19 cellular contexts compared by ENCODE assay signal in the genomic region with DNA sequence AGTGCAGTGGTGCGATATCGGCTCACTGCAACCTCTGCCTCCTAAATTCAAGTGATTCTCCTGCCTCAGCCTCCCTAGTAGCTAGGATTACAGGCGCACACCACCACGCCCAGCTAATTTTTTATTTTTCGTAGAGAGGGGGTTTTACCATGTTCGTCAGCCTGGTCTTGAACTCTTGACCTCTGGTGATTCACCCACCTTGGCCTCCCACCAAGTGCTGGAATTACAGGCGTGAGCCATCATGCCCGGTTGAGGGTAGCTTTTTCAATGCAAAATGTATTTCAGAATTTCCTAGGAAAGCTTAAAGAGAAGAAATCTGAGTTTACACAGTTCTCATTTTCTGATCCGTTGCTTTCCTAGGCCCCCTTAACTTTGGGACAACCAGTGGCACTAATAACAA. TPM values are rescaled to one million over a fixed set of nuclear protein-coding genes. Genes with fewer than 3 reads are reported as not detected.
DNase-seq lines count a peak whose midpoint lies in the region; ATAC-seq, FAIRE-seq and TF ChIP-seq lines count a peak whose summit lies in the region.
"Had no signal": no experiment of that assay in that cellular context is flagged by ENCODE, and none has a peak within 500 bp of the region (broad histone marks: within the 10 kb centered on the region; RNA-seq: fewer than 3 reads in every experiment).

No MANE protein-coding gene starts in this region.

- no peak overlapping the region for H3K18ac ChIP-seq in IMR-90 (ENCODE audit: low read depth, low read length)

- H3K4me3 Mint-ChIP-seq in activated CD4-positive, alpha-beta memory T cell treated with anti-CD3 and anti-CD28 coated beads for 36 hours = no peak overlapping the region
- H3K4me3 Mint-ChIP-seq: activated naive CD4-positive, alpha-beta T cell treated with anti-CD3 and anti-CD28 coated beads, Interleukin-2, amount 10 ng/mL, durations not matched to agents 7 days and 5 days; naive B cell had no signal

- H3K27ac ChIP-seq in A549 (peak overlapping the region in 1 of 2 experiments; percentile 71; a peak in 3 of 6 replicates), IMR-90 (ENCODE audit: insufficient read depth, low read length) (no peak overlapping the region), brain microvascular endothelial cell (peak overlapping the region; percentile 59), tibial nerve (no peak overlapping the region)
- H3K27ac ChIP-seq: epithelial cell of prostate, HL-60, left lung, suprapubic skin had no signal

- H3K4me2 ChIP-seq in A549 (0 out of 3 replicates have a peak overlapping the region, but pooled peaks have one; percentile 12), IMR-90 (ENCODE audit: low read depth, low read length) (no peak overlapping the region)

- H3K4me1 ChIP-seq in A549 (peaks cover 20% of the 10 kb centered on the region), IMR-90 (ENCODE audit: control insufficient read depth, insufficient read depth, low read length) (peaks cover 3% of the 10 kb centered on the region; the same call in 1 of the 2 replicates), tibial nerve (no peaks in the 10 kb centered on the region)
- H3K4me1 ChIP-seq: suprapubic skin had no signal

- WGBS in A549 (ENCODE audit: missing lambda C conversion rate) = 50% methylated on average over 9 of the region's 9 CpGs
- WGBS in IMR-90 (ENCODE audit: extremely low coverage in 2 of 2, insufficient read length in 1 of 2), 2 experiments = no CpG with 5 or more reads among the region's 9 CpGs
- WGBS in tibial nerve, 2 donors = 79 to 81% methylated on average over 9 of the region's 9 CpGs

- no peaks in the 10 kb centered on the region for H3K9me1 ChIP-seq in IMR-90 (ENCODE audit: insufficient read depth, low read length)

- no peak overlapping the region for H2BK15ac ChIP-seq in IMR-90 (ENCODE audit: low read depth, low read length)

- H2AFZ ChIP-seq in IMR-90 (replicated peaks; ENCODE audit: low read length, poor library complexity) = no peak overlapping the region

- no peak overlapping the region for H4K8ac ChIP-seq in IMR-90 (ENCODE audit: low read depth in 2 of 2, low read length in 2 of 2)

- no TSS peak for BruUV-seq in IMR-90 (replicated peaks; lab: Mats Ljungman, UMichigan)

- TF ChIP-seq POLR2A in A549 (IDR thresholded peaks at IDR 0.05; ENCODE audit: low read length) (no peak), IMR-90 (IDR thresholded peaks at IDR 0.05; ENCODE audit: low read depth, low read length) (no peak), tibial nerve (IDR thresholded peaks at IDR 0.05) (no peak)

- dilution Hi-C loops in IMR-90 (cut with HindIII; ENCODE audit: low sequenced_read_pairs, unreplicated experiment) = no loop called here

- H2BK120ac ChIP-seq in IMR-90 (ENCODE audit: low read depth, low read length) = no peak overlapping the region

- H3K9me3 ChIP-seq in A549 = no peaks in the 10 kb centered on the region
- no peaks in the 10 kb centered on the region for H3K9me3 ChIP-seq in IMR-90 (ENCODE audit: control insufficient read depth, insufficient read depth, low read length)
- no peaks in the 10 kb centered on the region for H3K9me3 ChIP-seq in tibial nerve
- H3K9me3 ChIP-seq: left lung, suprapubic skin had no signal

- CTCF ChIA-PET in A549 (lab: Yijun Ruan, JAX) (no interaction called here), IMR-90 (lab: Yijun Ruan, JAX) (interaction anchor here (1.9 kb wide), 1 partner anchor 16 kb away, joined by 4 read pairs; the partner anchor contains the start of gene BDP1)
- CTCF ChIA-PET in activated CD4-positive, alpha-beta memory T cell treated with anti-CD3 and anti-CD28 coated beads for 36 hours (lab: Charles Lee) = no interaction called here

- peaks cover 0 to 17% of the 10 kb centered on the region in 2 experiments; a peak in 3 of 4 replicates for H3K79me1 ChIP-seq in IMR-90 (ENCODE audit: low read depth in 1 of 2, low read length in 2 of 2)

- TF ChIP-seq RAD21 in A549 (conservative IDR thresholded peaks at IDR 0.05 in 1 of 2, IDR thresholded peaks at IDR 0.05 in 1 of 2) = no peak
- no peak for TF ChIP-seq RAD21 in IMR-90 (IDR thresholded peaks at IDR 0.05; ENCODE audit: low read length)

- no peak overlapping the region for H3K4me3 ChIP-seq in A549
- no peak overlapping the region for H3K4me3 ChIP-seq in IMR-90 (ENCODE audit: insufficient read depth, low read depth, low read length)
- no peak overlapping the region for H3K4me3 ChIP-seq in brain microvascular endothelial cell (ENCODE audit: low read depth, low read length)
- H3K4me3 ChIP-seq in tibial nerve = no peak overlapping the region
- H3K4me3 ChIP-seq: left lung, suprapubic skin had no signal

- no peak overlapping the region for H3K56ac ChIP-seq in IMR-90 (ENCODE audit: extremely low read depth, insufficient read depth, low read length)

- H3K14ac ChIP-seq in IMR-90 (replicated peaks; ENCODE audit: low read depth, low read length) = no peak overlapping the region

- intact Hi-C loops in IMR-90 (cut with micrococcal nuclease) = no loop called here
- intact Hi-C loops in activated CD4-positive, alpha-beta memory T cell treated with anti-CD3 and anti-CD28 coated beads for 36 hours (cut with micrococcal nuclease) = loop anchor here (10.0 kb wide), 1 partner anchor 284 kb away; no protein-coding TSS in a partner anchor

- no peak overlapping the region for H3K9ac ChIP-seq in IMR-90 (ENCODE audit: low read depth, low read length)

- H3K4ac ChIP-seq in IMR-90 (ENCODE audit: low read depth, low read length) = no peak overlapping the region

- no peak overlapping the region for H3K23ac ChIP-seq in IMR-90 (ENCODE audit: low read depth, low read length)

- H2BK5ac ChIP-seq in IMR-90 (ENCODE audit: low read depth, low read length, poor library complexity, severe bottlenecking) = no peak overlapping the region

- no peaks in the 10 kb centered on the region for H3K27me3 Mint-ChIP-seq in activated CD4-positive, alpha-beta memory T cell treated with anti-CD3 and anti-CD28 coated beads for 36 hours
- H3K27me3 Mint-ChIP-seq: activated naive CD4-positive, alpha-beta T cell treated with anti-CD3 and anti-CD28 coated beads, Interleukin-2, amount 10 ng/mL, durations not matched to agents 7 days and 5 days; naive B cell; progenitor cell of endocrine pancreas had no signal

- peaks cover 4% of the 10 kb centered on the region; the same call in 1 of the 2 replicates for H4K20me1 ChIP-seq in IMR-90 (ENCODE audit: insufficient read depth, low read length)

- H3K27ac Mint-ChIP-seq in activated CD4-positive, alpha-beta memory T cell treated with anti-CD3 and anti-CD28 coated beads for 36 hours = no peak overlapping the region
- H3K27ac Mint-ChIP-seq: activated naive CD4-positive, alpha-beta T cell treated with anti-CD3 and anti-CD28 coated beads, Interleukin-2, amount 10 ng/mL, durations not matched to agents 7 days and 5 days; progenitor cell of endocrine pancreas had no signal

- H2BK20ac ChIP-seq in IMR-90 (ENCODE audit: low read depth, low read length) = no peak overlapping the region

- H4K91ac ChIP-seq in IMR-90 (ENCODE audit: insufficient read depth, low read depth, low read length) = no peak overlapping the region

- H2AK9ac ChIP-seq in IMR-90 (replicated peaks; ENCODE audit: low read depth, low read length, poor library complexity) = no peak overlapping the region

- H2AK5ac ChIP-seq in IMR-90 (ENCODE audit: low read depth, low read length) = no peak overlapping the region

- no peaks in the 10 kb centered on the region for H3K4me1 Mint-ChIP-seq in activated CD4-positive, alpha-beta memory T cell treated with anti-CD3 and anti-CD28 coated beads for 36 hours (ENCODE audit: low read depth)
- H3K4me1 Mint-ChIP-seq: activated naive CD4-positive, alpha-beta T cell treated with anti-CD3 and anti-CD28 coated beads, Interleukin-2, amount 10 ng/mL, durations not matched to agents 7 days and 5 days had no signal

- H3K36me3 ChIP-seq in IMR-90 (ENCODE audit: control insufficient read depth, insufficient read depth, low read length) (peaks cover 13% of the 10 kb centered on the region), brain microvascular endothelial cell (replicated peaks) (peaks cover 38% of the 10 kb centered on the region), tibial nerve (peaks cover under 1 to 98% (median 2%) of the 10 kb centered on the region in 3 donors)

- no peak overlapping the region for H4K5ac ChIP-seq in IMR-90 (ENCODE audit: low read depth, low read length)

- H3K9me3 Mint-ChIP-seq in activated CD4-positive, alpha-beta memory T cell treated with anti-CD3 and anti-CD28 coated beads for 36 hours = no peaks in the 10 kb centered on the region
- H3K9me3 Mint-ChIP-seq: activated naive CD4-positive, alpha-beta T cell treated with anti-CD3 and anti-CD28 coated beads, Interleukin-2, amount 10 ng/mL, durations not matched to agents 7 days and 5 days; naive B cell had no signal

- ATAC-seq in A549 (peak in 1 of 2 experiments; percentile 31; a peak in 1 of 6 replicates), IMR-90 (ENCODE audit: low read depth) (no peak)
- ATAC-seq: left lung had no signal

- FAIRE-seq in A549 (lab: Jason Lieb, UNC) = peak; percentile 51

- H3K36me3 Mint-ChIP-seq in activated CD4-positive, alpha-beta memory T cell treated with anti-CD3 and anti-CD28 coated beads for 36 hours = peaks cover 27% of the 10 kb centered on the region

- in situ Hi-C loops in IMR-90 (cut with MboI; ENCODE audit: low sequenced_read_pairs) = loop anchor here (10.0 kb wide), 1 partner anchor 284 kb away; no protein-coding TSS in a partner anchor
- in situ Hi-C loops in brain microvascular endothelial cell (cut with HindIII; ENCODE audit: low pct_ligation_motif_present, low sequenced_read_pairs) = no loop called here

- TF ChIP-seq CTCF in A549 (IDR thresholded peaks at IDR 0.05) (no peak), IMR-90 (conservative IDR thresholded peaks at IDR 0.05; ENCODE audit: low read depth, low read length) (no peak), brain microvascular endothelial cell (IDR thresholded peaks at IDR 0.05; ENCODE audit: low read depth, low read length, missing control alignments) (no peak), tibial nerve (IDR thresholded peaks at IDR 0.05) (no peak)

- DNase-seq in A549 (ENCODE audit: low read depth in 1 of 2, low spot score in 1 of 2) (peak in 1 of 2 experiments; percentile 56), IMR-90 (peak; percentile 59), brain microvascular endothelial cell (peak; percentile 77), glomerular visceral epithelial cell (ENCODE audit: extremely low spot score) (peak; percentile 54), activated gamma-delta T cell (lab: John Stamatoyannopoulos, UW) (no peak), SW480 (ENCODE audit: low spot score) (no peak), tibial nerve (ENCODE audit: low spot score in 2 of 2) (no peak)
- no peak for DNase-seq in activated CD4-positive, alpha-beta memory T cell treated with anti-CD3 and anti-CD28 coated beads for 36 hours
- DNase-seq: activated naive CD4-positive, alpha-beta T cell treated with anti-CD3 and anti-CD28 coated beads, Interleukin-2, amount 10 ng/mL, durations not matched to agents 7 days and 5 days; GDM1; Kasumi-1; left lung; naive B cell; NCI-H1694; stimulated activated CD4-positive, alpha-beta T cell treated with anti-CD3 and anti-CD28 coated beads, Interleukin-15, amount 100 ng/mL, for 24 hours had no signal

- H3K27me3 ChIP-seq in IMR-90 (ENCODE audit: control insufficient read depth, insufficient read depth, low read length) = no peaks in the 10 kb centered on the region
- no peaks in the 10 kb centered on the region for H3K27me3 ChIP-seq in brain microvascular endothelial cell (replicated peaks)
- no peaks in the 10 kb centered on the region for H3K27me3 ChIP-seq in tibial nerve
- H3K27me3 ChIP-seq: left lung, suprapubic skin had no signal

- no peak for TF ChIP-seq EP300 in A549 (IDR thresholded peaks at IDR 0.05)
- TF ChIP-seq EP300 in tibial nerve (IDR thresholded peaks at IDR 0.05) = no peak

- POLR2A ChIA-PET in A549 (lab: Yijun Ruan, JAX) (interaction anchor here (1.3 kb wide), 1 partner anchor 16 kb away, joined by 6 read pairs; the partner anchor contains the start of gene BDP1), IMR-90 (lab: Charles Lee; ENCODE audit: unreplicated experiment) (no interaction called here)
- POLR2A ChIA-PET in activated CD4-positive, alpha-beta memory T cell treated with anti-CD3 and anti-CD28 coated beads for 36 hours (lab: Charles Lee) = no interaction called here

RNA-seq across cellular contexts. Expression of gene BDP1, which starts 15.7 kb away (rescaled TPM):
- polyA plus RNA-seq in A549 (2011; rRNA removed) (20.9 and 27.2 TPM in 2 replicates), A549 (2017; fragmentation: RNase III; extraction: RNeasy Plus Mini Kit Qiagen cat#74134 plus additional on column Dnase treatment) (8.6 to 10.0 TPM (median 8.7 TPM) in 3 replicates), IMR-90 (2012; rRNA removed) (4.5 and 5.8 TPM in 2 replicates)
- 3.5 and 3.6 TPM in 2 replicates for polyA plus RNA-seq in A549 (2012; cell fraction: cytosol; rRNA removed)
- polyA plus RNA-seq in A549 (2012; cell fraction: nucleus; rRNA removed) = 4.8 and 6.8 TPM in 2 replicates
- 13.8 and 14.5 TPM in 2 replicates for polyA minus RNA-seq in A549 (2011; rRNA and poly(A)+ RNA removed)
- total RNA-seq in IMR-90 (2012; rRNA removed) (14.0 and 23.1 TPM in 2 replicates), tibial nerve (10 to 100 TPM; 34.9 to 39.3 (median 37.1) TPM)
- 0.78 and 0.97 TPM in 2 replicates for polyA plus RNA-seq in IMR-90 (2012; cell fraction: cytosol; rRNA removed)
- 2.3 and 8.9 TPM in 2 replicates for polyA plus RNA-seq in IMR-90 (2012; cell fraction: nucleus; rRNA removed; ENCODE audit: low replicate concordance)
- total RNA-seq in activated CD4-positive, alpha-beta memory T cell treated with anti-CD3 and anti-CD28 coated beads for 36 hours = 10 to 100 TPM; 23.7 to 26.6 TPM

Comparison
In these comparisons a context has a peak if more than half of its experiments do, and no peak if none do; other contexts are left out.
1. DNase-seq: peak in IMR-90 (single experiment), brain microvascular endothelial cell (single experiment) and glomerular visceral epithelial cell (single experiment); none in activated CD4-positive, alpha-beta memory T cell treated with anti-CD3 and anti-CD28 coated beads for 36 hours (single experiment), activated gamma-delta T cell (single experiment), SW480 (single experiment) and tibial nerve (0 of 2).